ENCODE assay signal across 17 cellular contexts in the genomic region with DNA sequence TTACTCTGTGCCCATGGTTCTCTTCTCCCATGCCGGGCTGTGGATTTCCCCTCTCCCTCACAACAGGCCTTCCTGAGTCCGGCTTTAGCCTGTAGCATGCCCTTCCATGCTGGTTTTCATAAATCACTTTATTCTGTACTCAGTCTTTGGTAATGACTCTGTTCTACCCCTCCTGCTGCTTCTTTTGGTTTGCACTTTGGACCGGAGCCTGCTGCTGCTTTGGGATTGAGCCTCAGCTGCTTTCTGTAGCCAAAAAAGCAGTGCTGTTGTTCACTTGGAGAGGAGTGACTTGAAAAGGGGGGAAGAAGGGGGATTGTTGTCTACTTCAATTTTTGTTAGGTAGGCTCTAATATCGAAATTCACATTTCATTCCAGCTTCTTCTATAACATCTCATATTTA. TPM values are rescaled to one million over a fixed set of nuclear protein-coding genes. Genes with fewer than 3 reads are reported as not detected.
"Had no signal": no experiment of that assay in that cellular context is flagged by ENCODE, and none has a peak within 500 bp of the region (broad histone marks: within the 10 kb centered on the region; RNA-seq: fewer than 3 reads in every experiment).

No MANE protein-coding gene starts in this region.

- ATAC-seq: mucosa of descending colon; natural killer cell; psoas muscle; stimulated activated naive CD8-positive, alpha-beta T cell treated with anti-CD3 and anti-CD28 coated beads, Interleukin-15, amount 100 ng/mL, for 72 hours; WTC11 had no signal

- H3K4me1 Mint-ChIP-seq: stimulated activated naive CD8-positive, alpha-beta T cell treated with anti-CD3 and anti-CD28 coated beads, Interleukin-15, amount 100 ng/mL, for 72 hours; WTC11 had no signal

- H3K27ac Mint-ChIP-seq: activated T-helper 2 cell treated with anti-CD3 and anti-CD28 coated beads, Interferon-gamma antibody, Interleukin-2, Interleukin-4, amounts not matched to agents 10 μg/mL and 5 μg/mL and 100 μg/mL, durations not matched to agents 14 hours and 24 hours and 36 hours; stimulated activated naive CD8-positive, alpha-beta T cell treated with anti-CD3 and anti-CD28 coated beads, Interleukin-15, amount 100 ng/mL, for 72 hours; T-helper 1 cell treated with Interleukin-12 subunit alpha and Interleukin-12 subunit beta and Interleukin-4 antibody, amounts not matched to agents 30 μg/mL and 1 μg/mL, for 36 hours; WTC11 had no signal

- H3K36me3 Mint-ChIP-seq: natural killer cell, WTC11 had no signal

- H3K4me3 Mint-ChIP-seq: natural killer cell; stimulated activated naive CD8-positive, alpha-beta T cell treated with anti-CD3 and anti-CD28 coated beads, Interleukin-15, amount 100 ng/mL, for 72 hours; T-helper 1 cell treated with Interleukin-12 subunit alpha and Interleukin-12 subunit beta and Interleukin-4 antibody, amounts not matched to agents 30 μg/mL and 1 μg/mL, for 36 hours; WTC11 had no signal

- H3K27me3 Mint-ChIP-seq: stimulated activated naive CD8-positive, alpha-beta T cell treated with anti-CD3 and anti-CD28 coated beads, Interleukin-15, amount 100 ng/mL, for 72 hours had no signal

- H3K9me3 ChIP-seq: esophagus squamous epithelium, heart right ventricle, mucosa of descending colon, psoas muscle had no signal

- H3K9me3 Mint-ChIP-seq: activated T-helper 2 cell treated with anti-CD3 and anti-CD28 coated beads, Interferon-gamma antibody, Interleukin-2, Interleukin-4, amounts not matched to agents 10 μg/mL and 5 μg/mL and 100 μg/mL, durations not matched to agents 14 hours and 24 hours and 36 hours; natural killer cell; stimulated activated naive CD8-positive, alpha-beta T cell treated with anti-CD3 and anti-CD28 coated beads, Interleukin-15, amount 100 ng/mL, for 72 hours; T-helper 1 cell treated with Interleukin-12 subunit alpha and Interleukin-12 subunit beta and Interleukin-4 antibody, amounts not matched to agents 30 μg/mL and 1 μg/mL, for 36 hours had no signal

- H3K4me3 ChIP-seq: esophagus squamous epithelium, heart right ventricle, lung, mucosa of descending colon, psoas muscle had no signal

- DNase-seq: activated CD4-positive, alpha-beta T cell treated with anti-CD3 and anti-CD28 coated beads, Interleukin-2, amount 50 U/mL, for 1 hour; activated naive CD4-positive, alpha-beta T cell treated with anti-CD3 and anti-CD28 coated beads, Interleukin-2, amount 50 U/mL, for 16 hours; amniotic stem cell; brain microvascular endothelial cell; esophagus squamous epithelium; foreskin melanocyte; heart right ventricle; islet precursor cell; mucosa of descending colon; natural killer cell; psoas muscle; stimulated activated CD4-positive, alpha-beta T cell treated with anti-CD3 and anti-CD28 coated beads, Interleukin-2, amount 100 ng/mL, for 48 hours; stimulated activated naive CD8-positive, alpha-beta T cell treated with anti-CD3 and anti-CD28 coated beads, Interleukin-15, amount 100 ng/mL, for 72 hours had no signal

RNA-seq across cellular contexts. Expression of a gene that starts 8.5 kb away (rescaled TPM):
- total RNA-seq: esophagus squamous epithelium, mucosa of descending colon had no signal
